ENCODE assay signal across 8 cellular contexts in genomic region chr11:94876645-94877445, GRCh38.
DNase-seq lines count a peak whose midpoint lies in the region; ATAC-seq and TF ChIP-seq lines count a peak whose summit lies in the region.

No MANE protein-coding gene starts in this region.

- intact Hi-C loops in transverse colon (cut with DNase I; ENCODE audit: low total_unique reads) = no loop called here

- H3K4me1 Mint-ChIP-seq in activated T-helper 17 cell treated with anti-CD3 and anti-CD28 coated beads, Interleukin-2, amount 50 U/mL, for 72 hours = peaks cover 8% of the 10 kb centered on the region
- H3K4me1 Mint-ChIP-seq in osteocyte (ENCODE audit: unreplicated experiment) = peaks cover 28% of the 10 kb centered on the region

- TF ChIP-seq POLR2A in transverse colon (IDR thresholded peaks at IDR 0.05) = no peak

- in situ Hi-C loops in transverse colon (cut with MboI; ENCODE audit: low pct_ligation_motif_present in 1 of 4, low pct_unique_long_range_greater_than_20kb in 1 of 4, low sequenced_read_pairs in 3 of 4) = loop anchor here in 1 of 4 donors (25.0 kb wide), 1 partner anchor 240 kb away; no protein-coding TSS in a partner anchor

- no peaks in the 10 kb centered on the region for H4K20me1 ChIP-seq in Karpas-422 (ENCODE audit: insufficient read depth, low read depth, low read length)

- no peaks in the 10 kb centered on the region for H3K9me2 ChIP-seq in Karpas-422 (replicated peaks; ENCODE audit: insufficient read depth, low read length)

- H3K4me2 ChIP-seq in Karpas-422 (ENCODE audit: low read depth, low read length, poor library complexity, severe bottlenecking) = no peak overlapping the region

- peaks cover 5 to 15% (median 12%) of the 10 kb centered on the region in 4 donors for H3K4me1 ChIP-seq in transverse colon
- H3K4me1 ChIP-seq in Karpas-422 (ENCODE audit: low read length) = no peaks in the 10 kb centered on the region

- H3K36me3 ChIP-seq in transverse colon (no peaks in the 10 kb centered on the region), Karpas-422 (ENCODE audit: insufficient read depth, low read length) (no peaks in the 10 kb centered on the region)

- TF ChIP-seq EP300 in transverse colon (IDR thresholded peaks at IDR 0.05; ENCODE audit: low read depth) = no peak

- H3K27me3 ChIP-seq in transverse colon = no peaks in the 10 kb centered on the region
- H3K27me3 ChIP-seq in Karpas-422 (ENCODE audit: low read length) = no peaks in the 10 kb centered on the region

- H3K4me3 ChIP-seq in transverse colon = no peak overlapping the region
- H3K4me3 ChIP-seq in Karpas-422 (ENCODE audit: low read length) = no peak overlapping the region

- peak overlapping the region; percentile 35 for H3K4me3 Mint-ChIP-seq in activated T-helper 17 cell treated with anti-CD3 and anti-CD28 coated beads, Interleukin-2, amount 50 U/mL, for 72 hours
- H3K4me3 Mint-ChIP-seq in osteocyte (ENCODE audit: unreplicated experiment) = peak overlapping the region; percentile 48

- H3K27ac Mint-ChIP-seq in activated T-helper 17 cell treated with anti-CD3 and anti-CD28 coated beads, Interleukin-2, amount 50 U/mL, for 72 hours = peak overlapping the region; percentile 86
- H3K27ac Mint-ChIP-seq in osteocyte (ENCODE audit: unreplicated experiment) = peak overlapping the region; percentile 98

- peak; percentile 63 for TF ChIP-seq CTCF in osteocyte (IDR thresholded peaks at IDR 0.05)
- TF ChIP-seq CTCF in transverse colon (IDR thresholded peaks at IDR 0.05) = peak in 2 of 5 experiments; percentile 5 to 14

- no peaks in the 10 kb centered on the region for H3K9me3 Mint-ChIP-seq in activated T-helper 17 cell treated with anti-CD3 and anti-CD28 coated beads, Interleukin-2, amount 50 U/mL, for 72 hours
- no peaks in the 10 kb centered on the region for H3K9me3 Mint-ChIP-seq in osteocyte (ENCODE audit: unreplicated experiment)

- WGBS in transverse colon (ENCODE audit: low coverage in 1 of 2), 2 donors = 24 to 35% methylated on average over 4 to 12 of the region's 12 CpGs

- no peaks in the 10 kb centered on the region for H3K36me3 Mint-ChIP-seq in activated T-helper 17 cell treated with anti-CD3 and anti-CD28 coated beads, Interleukin-2, amount 50 U/mL, for 72 hours (ENCODE audit: low read depth)
- peaks cover 48% of the 10 kb centered on the region for H3K36me3 Mint-ChIP-seq in osteocyte (ENCODE audit: unreplicated experiment)

- H3K79me2 ChIP-seq in Karpas-422 (ENCODE audit: low read length) = no peaks in the 10 kb centered on the region

- DNase-seq in NCI-H2227 treated with DMSO at 0.1 percent for 48 hours (lab: John Stamatoyannopoulos, UW) (peak; percentile 12), foreskin melanocyte (peak; percentile 87), osteocyte (ENCODE audit: extremely low spot score, unreplicated experiment) (peak; percentile 90), transverse colon (peak; percentile 60), Karpas-422 (no peak)

- H3K9me3 ChIP-seq in transverse colon (no peaks in the 10 kb centered on the region), Karpas-422 (ENCODE audit: low read length) (no peaks in the 10 kb centered on the region)

- peaks cover 11% of the 10 kb centered on the region for H3K27me3 Mint-ChIP-seq in activated T-helper 17 cell treated with anti-CD3 and anti-CD28 coated beads, Interleukin-2, amount 50 U/mL, for 72 hours
- H3K27me3 Mint-ChIP-seq in osteocyte (ENCODE audit: unreplicated experiment) = no peaks in the 10 kb centered on the region

- ATAC-seq in GM18499 (IDR thresholded peaks at IDR 0.05; ENCODE audit: insufficient read depth, unreplicated experiment) = peak; percentile 96
- ATAC-seq in HG02588 (IDR thresholded peaks at IDR 0.05; ENCODE audit: unreplicated experiment) = peak; percentile 94
- peak; percentile 93 for ATAC-seq in activated T-helper 17 cell treated with anti-CD3 and anti-CD28 coated beads, Interleukin-2, amount 50 U/mL, for 72 hours (replicated peaks)

- no peak overlapping the region for H3K9ac ChIP-seq in Karpas-422 (ENCODE audit: low read length)

- H3K27ac ChIP-seq in transverse colon (peak overlapping the region; percentile 52 to 80 (median 67)), Karpas-422 (ENCODE audit: low read length) (no peak overlapping the region)

- no peak overlapping the region for H2AFZ ChIP-seq in Karpas-422 (ENCODE audit: low read length)
